Comparison of ENCODE assay signal across 1 cellular context in genomic region chr7:74269757-74270277, GRCh38.
A peak's percentile ranks its signal among the peaks of the same experiment; 100 is the strongest.
TF ChIP-seq lines count a peak whose summit lies in the region.

No MANE protein-coding gene starts in this region.

TF ChIP-seq in IMR-90, 13 proteins besides CTCF, POLR2A, EP300 and RAD21 (continued from another document):
- TF ChIP-seq USF2 (IDR thresholded peaks at IDR 0.05; ENCODE audit: low read depth, low read length) (no peak), CEBPB (IDR thresholded peaks at IDR 0.05; ENCODE audit: low read depth, low read length) (peak; percentile 84), FOS (IDR thresholded peaks at IDR 0.05; ENCODE audit: low read depth, low read length) (peak; percentile 35; the same call in 1 of the 2 replicates), RFX5 (IDR thresholded peaks at IDR 0.05; ENCODE audit: low read depth, low read length) (no peak)
